1 cellular context compared by ENCODE assay signal in genomic region chr11:76235233-76236091, GRCh38.
A peak's percentile ranks its signal among the peaks of the same experiment; 100 is the strongest.
TF ChIP-seq lines count a peak whose summit lies in the region.

No MANE protein-coding gene starts in this region.

TF ChIP-seq in A549, 52 proteins besides CTCF, POLR2A, EP300 and RAD21 (continued from another document):
- TF ChIP-seq PBX3 (IDR thresholded peaks at IDR 0.05): no peak
- TF ChIP-seq USF2 (IDR thresholded peaks at IDR 0.05): no peak
- TF ChIP-seq KDM5A (IDR thresholded peaks at IDR 0.05): no peak
- no peak for TF ChIP-seq MYC (IDR thresholded peaks at IDR 0.05; ENCODE audit: borderline replicate concordance, low read length)
- no peak; a peak in 1 of 4 replicates for TF ChIP-seq CEBPB (IDR thresholded peaks at IDR 0.05)
- no peak for TF ChIP-seq POLR2AphosphoS2 (conservative IDR thresholded peaks at IDR 0.05; ENCODE audit: low read length)
- TF ChIP-seq MAX (IDR thresholded peaks at IDR 0.05): no peak; the same call in 1 of the 2 replicates
- TF ChIP-seq RFX5 (IDR thresholded peaks at IDR 0.05): no peak
- no peak for TF ChIP-seq BHLHE40 (IDR thresholded peaks at IDR 0.05; ENCODE audit: low read depth, low read length)
- TF ChIP-seq SMC3 (IDR thresholded peaks at IDR 0.05): no peak; the same call in 2 of the 3 replicates
- TF ChIP-seq ZC3H11A (IDR thresholded peaks at IDR 0.05): no peak
- no peak for TF ChIP-seq NR3C1 (IDR thresholded peaks at IDR 0.05)
- TF ChIP-seq KDM1A (IDR thresholded peaks at IDR 0.05; ENCODE audit: low read depth): no peak
- 0 out of 2 replicates have a peak, but pooled peaks have one; percentile 28 for TF ChIP-seq REST (IDR thresholded peaks at IDR 0.05)
- no peak for TF ChIP-seq ZNF302 (CRISPR knock-in tag; IDR thresholded peaks at IDR 0.05)
- no peak for TF ChIP-seq HEYL (CRISPR knock-in tag; IDR thresholded peaks at IDR 0.05)
- no peak for TF ChIP-seq NPAS2 (CRISPR knock-in tag; IDR thresholded peaks at IDR 0.05; ENCODE audit: borderline replicate concordance)
- no peak for TF ChIP-seq ZSCAN20 (CRISPR knock-in tag; IDR thresholded peaks at IDR 0.05)
- no peak; the same call in 1 of the 2 replicates for TF ChIP-seq MAZ (IDR thresholded peaks at IDR 0.05; ENCODE audit: borderline replicate concordance, low read depth, low read length)
